Comparison of ENCODE assay signal across 22 cellular contexts in the genomic region with DNA sequence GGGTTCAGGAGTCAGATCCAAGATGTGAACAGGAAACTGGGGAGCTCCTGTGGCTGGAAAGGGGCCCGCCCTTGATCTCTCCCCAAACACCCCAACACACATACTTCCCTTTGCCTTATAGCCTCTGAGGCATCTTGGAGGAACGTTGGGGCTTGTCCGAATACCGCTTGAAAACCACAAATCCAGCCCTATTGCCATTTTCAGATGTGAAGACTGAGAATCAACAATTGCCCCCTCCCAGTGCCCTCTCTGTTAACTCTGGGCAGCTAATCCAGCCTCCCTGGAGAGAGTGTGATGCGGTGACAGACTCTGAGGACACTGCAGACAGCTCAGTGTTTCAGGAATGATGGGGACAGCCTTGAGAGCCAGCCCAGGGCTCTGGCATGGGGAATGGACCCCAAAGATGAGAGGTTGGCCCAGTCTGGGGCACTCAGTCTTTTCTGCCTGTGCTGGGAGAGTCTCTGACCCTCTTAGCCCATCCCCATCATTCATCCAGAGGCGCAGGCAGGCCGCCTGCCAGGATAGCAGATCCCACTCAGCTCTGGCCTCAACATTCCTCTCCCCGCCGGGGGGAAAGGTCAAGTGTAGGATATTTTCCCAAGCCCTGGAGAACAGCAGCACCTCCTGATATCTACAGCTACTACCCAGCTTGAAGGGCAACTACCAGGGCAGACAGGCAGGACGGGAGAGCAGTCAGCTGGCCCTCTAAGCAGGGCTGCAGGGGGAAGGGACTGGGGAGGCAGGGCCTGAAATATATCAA. TPM values are rescaled to one million over a fixed set of nuclear protein-coding genes. Genes with fewer than 3 reads are reported as not detected.
DNase-seq lines count a peak whose midpoint lies in the region; ATAC-seq, FAIRE-seq and TF ChIP-seq lines count a peak whose summit lies in the region.
"Had no signal": no experiment of that assay in that cellular context is flagged by ENCODE, and none has a peak within 500 bp of the region (broad histone marks: within the 10 kb centered on the region; RNA-seq: fewer than 3 reads in every experiment).

No MANE protein-coding gene starts in this region.

- peak overlapping the region; percentile 9 for H3K18ac ChIP-seq in mesendoderm (ENCODE audit: low read length)

- H3K27ac ChIP-seq in left ventricle myocardium inferior (replicated peaks) (peak overlapping the region; percentile 69), heart left ventricle (peak overlapping the region in 1 of 12 donors; percentile 46), mammary epithelial cell (ENCODE audit: insufficient read depth, low read depth, low read length) (peak overlapping the region; percentile 47), mesendoderm (ENCODE audit: low read depth, low read length) (peak overlapping the region; percentile 54)
- H3K27ac ChIP-seq: esophagus muscularis mucosa, KMS-11, SJSA1, transverse colon had no signal

- no peaks in the 10 kb centered on the region for H3K79me2 ChIP-seq in mammary epithelial cell (ENCODE audit: insufficient read depth, low read length)
- no peaks in the 10 kb centered on the region for H3K79me2 ChIP-seq in mesendoderm (ENCODE audit: control insufficient read depth, insufficient read depth, low read length)

- H2AFZ ChIP-seq in mammary epithelial cell (ENCODE audit: low read depth, low read length) = peak overlapping the region; percentile 70

- CTCF ChIA-PET in mammary epithelial cell (lab: Charles Lee; ENCODE audit: low non-redundant PET) = interaction anchor here (0.6 kb wide), 1 partner anchor 28 kb away, joined by 4 read pairs; no protein-coding TSS in a partner anchor

- peak overlapping the region; percentile 78 for H2AK5ac ChIP-seq in mesendoderm (ENCODE audit: low read length)

- no peak for DNase-seq in left ventricle myocardium inferior
- no peak for DNase-seq in heart left ventricle
- peak; percentile 74 for DNase-seq in mammary epithelial cell
- peak; percentile 74 for DNase-seq in mesendoderm
- no peak for DNase-seq in urothelium cell line (ENCODE audit: low spot score)
- DNase-seq in NCI-H526 (lab: John Stamatoyannopoulos, UW) = no peak
- no peak for DNase-seq in stimulated activated CD4-positive, alpha-beta T cell treated with anti-CD3 and anti-CD28 coated beads, Interleukin-4, amount 100 ng/mL, for 4 hours
- DNase-seq: activated T-cell treated with anti-CD3 and anti-CD28 coated beads, Interleukin-2, amount 50 U/mL, for 48 hours; DMS 273 treated with DMSO at 0.1 percent for 48 hours; immature natural killer cell; naive thymus-derived CD8-positive, alpha-beta T cell; NCI-H1105 treated with DMSO at 0.1 percent for 48 hours; NCI-H2107; stimulated activated naive CD8-positive, alpha-beta T cell treated with anti-CD3 and anti-CD28 coated beads, Interleukin-15, Interleukin-2, amounts not matched to agents 100 U/mL and 50 U/mL, for 24 hours; transverse colon had no signal

- no peaks in the 10 kb centered on the region for H4K20me1 ChIP-seq in mammary epithelial cell (ENCODE audit: insufficient read depth, low read length)

- TF ChIP-seq CTCF in left ventricle myocardium inferior (IDR thresholded peaks at IDR 0.05; ENCODE audit: borderline replicate concordance) (no peak), heart left ventricle (IDR thresholded peaks at IDR 0.05) (no peak), mammary epithelial cell (conservative IDR thresholded peaks at IDR 0.05 in 1 of 2, IDR thresholded peaks at IDR 0.05 in 1 of 2; ENCODE audit: extremely low read depth in 1 of 2, insufficient read depth in 1 of 2, low read depth in 1 of 2, low read length in 2 of 2) (no peak)

- H3K4me2 ChIP-seq in mammary epithelial cell (ENCODE audit: insufficient read depth, low read depth, low read length) (peak overlapping the region; percentile 74), mesendoderm (ENCODE audit: low read length) (no peak overlapping the region)
- H3K4me2 ChIP-seq: KMS-11 had no signal

- H3K27me3 ChIP-seq in left ventricle myocardium inferior (ENCODE audit: low read depth) (no peaks in the 10 kb centered on the region), heart left ventricle (no peaks in the 10 kb centered on the region), mammary epithelial cell (ENCODE audit: insufficient read depth, low read length) (no peaks in the 10 kb centered on the region), mesendoderm (ENCODE audit: insufficient read depth, low read length, poor library complexity) (no peaks in the 10 kb centered on the region)
- H3K27me3 ChIP-seq: SJSA1, transverse colon had no signal

- H2BK15ac ChIP-seq in mesendoderm (replicated peaks; ENCODE audit: low read depth) = no peak overlapping the region

- BruUV-seq in mammary epithelial cell (replicated peaks; lab: Mats Ljungman, UMichigan) = no TSS peak

- H3K9ac ChIP-seq in mammary epithelial cell (ENCODE audit: insufficient read depth, low read length) (no peak overlapping the region), mesendoderm (ENCODE audit: low read length) (peak overlapping the region; percentile 20)
- H3K9ac ChIP-seq: KMS-11 had no signal

- H3K4me3 ChIP-seq in left ventricle myocardium inferior (no peak overlapping the region), heart left ventricle (no peak overlapping the region), mammary epithelial cell (replicated peaks in 1 of 3; ENCODE audit: insufficient read depth in 1 of 3, low read depth in 2 of 3, low read length in 3 of 3) (no peak overlapping the region), mesendoderm (ENCODE audit: low read length) (no peak overlapping the region)
- H3K4me3 ChIP-seq: esophagus muscularis mucosa, HAP-1, lung, SJSA1, transverse colon had no signal

- H3K23ac ChIP-seq in mesendoderm (ENCODE audit: low read length) = no peak overlapping the region

- intact Hi-C loops in left ventricle myocardium inferior (cut with micrococcal nuclease) = no loop called here
- intact Hi-C loops in heart left ventricle (cut with DNase I) = no loop called here
- intact Hi-C loops in mammary epithelial cell (cut with micrococcal nuclease) = loop anchor here (2.0 kb wide), 1 partner anchor 16 kb away; no protein-coding TSS in a partner anchor

- peak overlapping the region; percentile 14 for H2BK120ac ChIP-seq in mesendoderm (ENCODE audit: low read depth, low read length)

- dilution Hi-C loops in mammary epithelial cell (cut with HindIII; ENCODE audit: low sequenced_read_pairs) = no loop called here

- ATAC-seq in heart left ventricle (no peak), GM21423 (IDR thresholded peaks at IDR 0.05; ENCODE audit: unreplicated experiment) (no peak)
- ATAC-seq: activated naive CD4-positive, alpha-beta T cell treated with anti-CD3 and anti-CD28 coated beads, Interleukin-2, amount 50 U/mL, for 72 hours; naive thymus-derived CD8-positive, alpha-beta T cell; stimulated activated naive CD8-positive, alpha-beta T cell treated with anti-CD3 and anti-CD28 coated beads, Interleukin-15, Interleukin-2, amounts not matched to agents 100 U/mL and 50 U/mL, for 24 hours had no signal

- FAIRE-seq in urothelium cell line (lab: Jason Lieb, UNC) = peak; percentile 13

- WGBS in heart left ventricle, 4 donors = 80 to 85% (median 82%) methylated on average over 10 of the region's 10 CpGs
- 25% methylated on average over 10 of the region's 10 CpGs for WGBS in mammary epithelial cell (ENCODE audit: low coverage, missing lambda C conversion rate)
- no CpG with 5 or more reads among the region's 10 CpGs for WGBS in mesendoderm (ENCODE audit: extremely low coverage, insufficient coverage, low lambda C conversion rate)

- H2BK5ac ChIP-seq in mesendoderm (ENCODE audit: low read length) = peak overlapping the region; percentile 55

- H3K36me3 ChIP-seq in left ventricle myocardium inferior (no peaks in the 10 kb centered on the region), heart left ventricle (no peaks in the 10 kb centered on the region), mammary epithelial cell (ENCODE audit: insufficient read depth, low read length) (no peaks in the 10 kb centered on the region), mesendoderm (ENCODE audit: control insufficient read depth, insufficient read depth, low read length) (no peaks in the 10 kb centered on the region)
- H3K36me3 ChIP-seq: esophagus muscularis mucosa, HAP-1, SJSA1, transverse colon had no signal

- H3K56ac ChIP-seq in mesendoderm (ENCODE audit: low read length) = peak overlapping the region; percentile 71

- H3K4ac ChIP-seq in mesendoderm (ENCODE audit: low read depth, low read length) = no peak overlapping the region

- no peak overlapping the region for H4K8ac ChIP-seq in mesendoderm (ENCODE audit: low read depth, low read length)

- H3K4me1 ChIP-seq in left ventricle myocardium inferior = peaks cover 29% of the 10 kb centered on the region
- peaks cover 0 to 19% (median 0%) of the 10 kb centered on the region in 12 donors for H3K4me1 ChIP-seq in heart left ventricle
- H3K4me1 ChIP-seq in mammary epithelial cell (ENCODE audit: insufficient read depth, low read length) = peaks cover 34% of the 10 kb centered on the region
- peaks cover 17% of the 10 kb centered on the region for H3K4me1 ChIP-seq in mesendoderm (ENCODE audit: control insufficient read depth, low read depth, low read length)
- H3K4me1 ChIP-seq: HAP-1, SJSA1, transverse colon had no signal

- no peak for TF ChIP-seq POLR2A in heart left ventricle (IDR thresholded peaks at IDR 0.05)

- H4K5ac ChIP-seq in mesendoderm (ENCODE audit: low read length) = no peak overlapping the region

- H3K9me3 ChIP-seq in left ventricle myocardium inferior (replicated peaks) = no peaks in the 10 kb centered on the region
- H3K9me3 ChIP-seq in heart left ventricle = no peaks in the 10 kb centered on the region
- no peaks in the 10 kb centered on the region for H3K9me3 ChIP-seq in mammary epithelial cell (replicated peaks; ENCODE audit: insufficient read depth, low read length)
- H3K9me3 ChIP-seq: esophagus muscularis mucosa, HAP-1, SJSA1, transverse colon had no signal

- in situ Hi-C loops in mammary epithelial cell (cut with MboI; ENCODE audit: low sequenced_read_pairs in 2 of 2) = no loop called here

- no peaks in the 10 kb centered on the region for H3K79me1 ChIP-seq in mesendoderm (ENCODE audit: low read length)

RNA-seq across cellular contexts. Expression of a gene that starts 24.6 kb away (rescaled TPM):
- total RNA-seq in left ventricle myocardium inferior (26.5 TPM), heart left ventricle (10 to 100 TPM; 19.1 to 69.1 (median 36.1) TPM), mammary epithelial cell (100 to 1,000 TPM; 104 to 322 TPM)
- polyA plus RNA-seq in heart left ventricle (1 to 10 TPM; 4.0 to 8.4 TPM), mammary epithelial cell (56.3 TPM)
- polyA minus RNA-seq in mammary epithelial cell = 131 TPM
- 0.13 TPM for polyA plus RNA-seq in mesendoderm (2013, experiment 1 of 2)
- 0.13 TPM for polyA plus RNA-seq in mesendoderm (2013, experiment 2 of 2)

Comparison
In these comparisons a context has a peak if more than half of its experiments do, and no peak if none do; other contexts are left out.
1. DNase-seq: peak in mammary epithelial cell (single experiment) and mesendoderm (single experiment); none in left ventricle myocardium inferior (single experiment), heart left ventricle (0 of 5), urothelium cell line (single experiment), NCI-H526 (0 of 2) and stimulated activated CD4-positive, alpha-beta T cell treated with anti-CD3 and anti-CD28 coated beads, Interleukin-4, amount 100 ng/mL, for 4 hours (0 of 2).